18 cellular contexts compared by ENCODE assay signal in genomic region chr7:104908636-104909035, GRCh38.
DNase-seq lines count a peak whose midpoint lies in the region; ATAC-seq and TF ChIP-seq lines count a peak whose summit lies in the region.
"Had no signal": no experiment of that assay in that cellular context is flagged by ENCODE, and none has a peak within 500 bp of the region (broad histone marks: within the 10 kb centered on the region; RNA-seq: fewer than 3 reads in every experiment).

No MANE protein-coding gene starts in this region.

- intact Hi-C loops in IMR-90 (cut with micrococcal nuclease): no loop called here

- H3K79me1 ChIP-seq in IMR-90 (ENCODE audit: low read depth in 1 of 2, low read length in 2 of 2): no peaks in the 10 kb centered on the region

- no peaks in the 10 kb centered on the region for H3K36me3 ChIP-seq in IMR-90 (ENCODE audit: control insufficient read depth, insufficient read depth, low read length)
- H3K36me3 ChIP-seq: BLaER1 treated with 17β-estradiol and CSF1 and Interleukin-3, amounts not matched to agents 10 nM and 100 nM had no signal

- in situ Hi-C loops in IMR-90 (cut with MboI; ENCODE audit: low sequenced_read_pairs): no loop called here

- no CpG with 5 or more reads among the region's 2 CpGs for WGBS in IMR-90 (ENCODE audit: extremely low coverage in 2 of 2, insufficient read length in 1 of 2), 2 experiments

- no peak overlapping the region for H3K23ac ChIP-seq in IMR-90 (ENCODE audit: low read depth, low read length)

- no TSS peak for BruUV-seq in IMR-90 (replicated peaks; lab: Mats Ljungman, UMichigan)

- dilution Hi-C loops in IMR-90 (cut with HindIII; ENCODE audit: low sequenced_read_pairs, unreplicated experiment): no loop called here

- H4K5ac ChIP-seq in IMR-90 (ENCODE audit: low read depth, low read length): no peak overlapping the region

- no peaks in the 10 kb centered on the region for H4K20me1 ChIP-seq in IMR-90 (ENCODE audit: insufficient read depth, low read length)
- H4K20me1 ChIP-seq: BLaER1 treated with 17β-estradiol and CSF1 and Interleukin-3, amounts not matched to agents 10 nM and 100 nM had no signal

- no peak overlapping the region for H2BK20ac ChIP-seq in IMR-90 (ENCODE audit: low read depth, low read length)

- no peak for TF ChIP-seq RAD21 in IMR-90 (IDR thresholded peaks at IDR 0.05; ENCODE audit: low read length)

- H3K18ac ChIP-seq in IMR-90 (ENCODE audit: low read depth, low read length): no peak overlapping the region

- peaks cover 15% of the 10 kb centered on the region for H3K27me3 ChIP-seq in IMR-90 (ENCODE audit: control insufficient read depth, insufficient read depth, low read length)
- H3K27me3 ChIP-seq: BLaER1 treated with 17β-estradiol and CSF1 and Interleukin-3, amounts not matched to agents 10 nM and 100 nM had no signal

- H3K4ac ChIP-seq in IMR-90 (ENCODE audit: low read depth, low read length): no peak overlapping the region

- no peaks in the 10 kb centered on the region for H3K9me3 ChIP-seq in IMR-90 (ENCODE audit: control insufficient read depth, insufficient read depth, low read length)
- H3K9me3 ChIP-seq: BLaER1 treated with 17β-estradiol and CSF1 and Interleukin-3, amounts not matched to agents 10 nM and 100 nM had no signal

- DNase-seq in AG10803 (ENCODE audit: low read depth) (peak; percentile 18), IMR-90 (no peak), fibroblast of gingiva (ENCODE audit: low read depth) (peak; percentile 33), myocyte (ENCODE audit: low read depth) (peak; percentile 32), NCI-H2081 (lab: John Stamatoyannopoulos, UW) (no peak), HK-2 (ENCODE audit: unreplicated experiment) (no peak)
- DNase-seq in stimulated activated naive CD4-positive, alpha-beta T cell (lab: John Stamatoyannopoulos, UW): no peak
- DNase-seq: CD4-positive, alpha-beta T cell; DMS79 treated with DMSO at 0.1 percent for 48 hours; EL; H9; Kasumi-1; KBM-7 had no signal

- H3K56ac ChIP-seq in IMR-90 (ENCODE audit: extremely low read depth, insufficient read depth, low read length): no peak overlapping the region

- H3K4me1 ChIP-seq in IMR-90 (ENCODE audit: control insufficient read depth, insufficient read depth, low read length): no peaks in the 10 kb centered on the region
- H3K4me1 ChIP-seq: BLaER1 treated with 17β-estradiol and CSF1 and Interleukin-3, amounts not matched to agents 10 nM and 100 nM had no signal

- no peak overlapping the region for H3K27ac ChIP-seq in IMR-90 (ENCODE audit: insufficient read depth, low read length)
- H3K27ac ChIP-seq: 22Rv1; BLaER1 treated with 17β-estradiol and CSF1 and Interleukin-3, amounts not matched to agents 10 nM and 100 nM had no signal

- no peak for TF ChIP-seq POLR2A in IMR-90 (IDR thresholded peaks at IDR 0.05; ENCODE audit: low read depth, low read length)

- H2BK120ac ChIP-seq in IMR-90 (ENCODE audit: low read depth, low read length): no peak overlapping the region

- POLR2A ChIA-PET in IMR-90 (lab: Charles Lee; ENCODE audit: unreplicated experiment): no interaction called here

- H2AFZ ChIP-seq in IMR-90 (replicated peaks; ENCODE audit: low read length, poor library complexity): no peak overlapping the region
- H2AFZ ChIP-seq: GM23338 had no signal

- no peak overlapping the region for H2BK5ac ChIP-seq in IMR-90 (ENCODE audit: low read depth, low read length, poor library complexity, severe bottlenecking)

- no peak overlapping the region for H3K14ac ChIP-seq in IMR-90 (replicated peaks; ENCODE audit: low read depth, low read length)

- CTCF ChIA-PET in IMR-90 (lab: Yijun Ruan, JAX): no interaction called here

- no peak overlapping the region for H2BK15ac ChIP-seq in IMR-90 (ENCODE audit: low read depth, low read length)

- H2AK9ac ChIP-seq in IMR-90 (replicated peaks; ENCODE audit: low read depth, low read length, poor library complexity): no peak overlapping the region

- H3K4me2 ChIP-seq in IMR-90 (ENCODE audit: low read depth, low read length): no peak overlapping the region
- H3K4me2 ChIP-seq: BLaER1 treated with 17β-estradiol and CSF1 and Interleukin-3, amounts not matched to agents 10 nM and 100 nM; GM23338 had no signal

- H3K4me3 ChIP-seq in AG10803 (ENCODE audit: low read length): no peak overlapping the region
- no peak overlapping the region for H3K4me3 ChIP-seq in IMR-90 (ENCODE audit: insufficient read depth, low read depth, low read length)
- H3K4me3 ChIP-seq: BLaER1 treated with 17β-estradiol and CSF1 and Interleukin-3, amounts not matched to agents 10 nM and 100 nM; GM23338 had no signal

- no peaks in the 10 kb centered on the region for H3K9me1 ChIP-seq in IMR-90 (ENCODE audit: insufficient read depth, low read length)

- H4K8ac ChIP-seq in IMR-90 (ENCODE audit: low read depth in 2 of 2, low read length in 2 of 2): no peak overlapping the region

- ATAC-seq in IMR-90 (ENCODE audit: low read depth): peak; percentile 70
- no peak for ATAC-seq in GM19397 (IDR thresholded peaks at IDR 0.05; ENCODE audit: unreplicated experiment)
- ATAC-seq: GM23338, HepG2 had no signal

- no peak overlapping the region for H3K9ac ChIP-seq in IMR-90 (ENCODE audit: low read depth, low read length)
- H3K9ac ChIP-seq: BLaER1 treated with 17β-estradiol and CSF1 and Interleukin-3, amounts not matched to agents 10 nM and 100 nM had no signal

- TF ChIP-seq CTCF in AG10803 (conservative IDR thresholded peaks at IDR 0.05; ENCODE audit: low read length) (no peak), IMR-90 (conservative IDR thresholded peaks at IDR 0.05; ENCODE audit: low read depth, low read length) (no peak)

- no peak overlapping the region for H2AK5ac ChIP-seq in IMR-90 (ENCODE audit: low read depth, low read length)

- H4K91ac ChIP-seq in IMR-90 (ENCODE audit: insufficient read depth, low read depth, low read length): no peak overlapping the region

TF ChIP-seq in IMR-90, 13 proteins besides CTCF, POLR2A, EP300 and RAD21:
- TF ChIP-seq NFE2L2 (IDR thresholded peaks at IDR 0.05; ENCODE audit: low read depth, low read length): no peak
- no peak for TF ChIP-seq MAFK (IDR thresholded peaks at IDR 0.05; ENCODE audit: low read depth, low read length)
- TF ChIP-seq BHLHE40 (IDR thresholded peaks at IDR 0.05; ENCODE audit: low read depth, low read length): no peak
- no peak for TF ChIP-seq RFX5 (IDR thresholded peaks at IDR 0.05; ENCODE audit: low read depth, low read length)
- no peak for TF ChIP-seq ELK1 (IDR thresholded peaks at IDR 0.05; ENCODE audit: borderline replicate concordance, low read depth, low read length)
- no peak for TF ChIP-seq RCOR1 (IDR thresholded peaks at IDR 0.05; ENCODE audit: insufficient replicate concordance, low read length)
- no peak for TF ChIP-seq USF2 (IDR thresholded peaks at IDR 0.05; ENCODE audit: low read depth, low read length)
- no peak for TF ChIP-seq CHD1 (IDR thresholded peaks at IDR 0.05; ENCODE audit: low read depth, low read length)
- no peak for TF ChIP-seq CEBPB (IDR thresholded peaks at IDR 0.05; ENCODE audit: low read depth, low read length)
- TF ChIP-seq SMC3 (IDR thresholded peaks at IDR 0.05; ENCODE audit: low read depth, low read length): no peak
- TF ChIP-seq MXI1 (IDR thresholded peaks at IDR 0.05; ENCODE audit: borderline replicate concordance, low read depth, low read length): no peak
- TF ChIP-seq MAZ (IDR thresholded peaks at IDR 0.05; ENCODE audit: borderline replicate concordance, low read depth, low read length): no peak
- TF ChIP-seq FOS (IDR thresholded peaks at IDR 0.05; ENCODE audit: low read depth, low read length): no peak

Comparison
In these comparisons a context has a peak if more than half of its experiments do, and no peak if none do; other contexts are left out.
1. DNase-seq: peak in AG10803 (single experiment), fibroblast of gingiva (single experiment) and myocyte (single experiment); none in IMR-90 (single experiment), NCI-H2081 (0 of 2), stimulated activated naive CD4-positive, alpha-beta T cell (0 of 6) and HK-2 (single experiment).